20 cellular contexts compared by ENCODE assay signal in genomic region chr7:47330026-47330425, GRCh38.
A peak's percentile ranks its signal among the peaks of the same experiment; 100 is the strongest.
DNase-seq lines count a peak whose midpoint lies in the region; ATAC-seq and TF ChIP-seq lines count a peak whose summit lies in the region.
"Had no signal": no experiment of that assay in that cellular context is flagged by ENCODE, and none has a peak within 500 bp of the region (broad histone marks: within the 10 kb centered on the region; RNA-seq: fewer than 3 reads in every experiment).

No MANE protein-coding gene starts in this region.

- DNase-seq in WTC11 (ENCODE audit: low spot score) (no peak), endothelial cell (ENCODE audit: low spot score) (no peak), nephron progenitor cell (no peak), tibial nerve (ENCODE audit: low spot score in 2 of 2) (no peak), NCI-H226 (no peak)
- DNase-seq in activated CD4-positive, CD25-positive, alpha-beta regulatory T cell treated with anti-CD3 and anti-CD28 coated beads, Interleukin-2, amount 50 U/mL, for 72 hours = no peak
- DNase-seq: activated CD4-positive, alpha-beta T cell treated with anti-CD3 and anti-CD28 coated beads, Interleukin-2, amount 50 U/mL, for 4 hours; activated gamma-delta T cell treated with Interleukin-2 at 50 U/mL for 16 hours; AML-193; caudate nucleus; COR-L47; naive B cell; NCI-H1092 treated with DMSO at 0.1 percent for 48 hours; NCI-H2107; NCI-H526 treated with DMSO at 0.1 percent for 48 hours; SHP77 treated with DMSO at 0.1 percent for 48 hours; stimulated activated CD4-positive, alpha-beta T cell treated with anti-CD3 and anti-CD28 coated beads, Interleukin-12 subunit alpha, Interleukin-12 subunit beta, amount 100 ng/mL, for 4 hours had no signal

- no peak overlapping the region for H3K4me3 Mint-ChIP-seq in WTC11
- no peak overlapping the region for H3K4me3 Mint-ChIP-seq in endothelial cell (ENCODE audit: unreplicated experiment)
- H3K4me3 Mint-ChIP-seq in nephron progenitor cell = peak overlapping the region; percentile 44
- H3K4me3 Mint-ChIP-seq: naive B cell had no signal

- no peaks in the 10 kb centered on the region for H3K36me3 Mint-ChIP-seq in WTC11
- H3K36me3 Mint-ChIP-seq in endothelial cell (ENCODE audit: low read depth, unreplicated experiment) = peaks cover 6% of the 10 kb centered on the region
- H3K36me3 Mint-ChIP-seq in nephron progenitor cell (ENCODE audit: low read depth) = peaks cover 9% of the 10 kb centered on the region
- H3K36me3 Mint-ChIP-seq: naive B cell had no signal

- TF ChIP-seq EP300 in tibial nerve (IDR thresholded peaks at IDR 0.05) = no peak

- ATAC-seq in WTC11 (no peak), GM21723 (IDR thresholded peaks at IDR 0.05; ENCODE audit: unreplicated experiment) (no peak)

- H3K27me3 Mint-ChIP-seq in WTC11 (ENCODE audit: low read depth) (no peaks in the 10 kb centered on the region), endothelial cell (ENCODE audit: unreplicated experiment) (peaks cover 11% of the 10 kb centered on the region), nephron progenitor cell (ENCODE audit: low read depth, poor library complexity) (peaks cover 6% of the 10 kb centered on the region)
- H3K27me3 Mint-ChIP-seq: naive B cell had no signal

- no peaks in the 10 kb centered on the region for H3K36me3 ChIP-seq in tibial nerve
- H3K36me3 ChIP-seq: thoracic aorta had no signal

- H3K4me1 Mint-ChIP-seq in WTC11 = peaks cover 81% of the 10 kb centered on the region
- H3K4me1 Mint-ChIP-seq in endothelial cell (ENCODE audit: unreplicated experiment) = peaks cover 29% of the 10 kb centered on the region
- H3K4me1 Mint-ChIP-seq in nephron progenitor cell = peaks cover 92% of the 10 kb centered on the region

- no peak for TF ChIP-seq POLR2A in tibial nerve (IDR thresholded peaks at IDR 0.05)

- CTCF ChIA-PET in WTC11 (lab: Charles Lee) = no interaction called here

- no peaks in the 10 kb centered on the region for H3K27me3 ChIP-seq in tibial nerve

- no peak overlapping the region for H3K4me3 ChIP-seq in tibial nerve
- H3K4me3 ChIP-seq: lung, thoracic aorta had no signal

- no peaks in the 10 kb centered on the region for H3K9me3 Mint-ChIP-seq in WTC11
- H3K9me3 Mint-ChIP-seq in endothelial cell (ENCODE audit: unreplicated experiment) = no peaks in the 10 kb centered on the region
- H3K9me3 Mint-ChIP-seq in nephron progenitor cell = peaks cover 4% of the 10 kb centered on the region
- H3K9me3 Mint-ChIP-seq: naive B cell had no signal

- H3K9me3 ChIP-seq in tibial nerve = no peaks in the 10 kb centered on the region
- H3K9me3 ChIP-seq: thoracic aorta had no signal

- H3K4me1 ChIP-seq in tibial nerve = peaks cover 6 to 95% (median 63%) of the 10 kb centered on the region in 4 donors

- POLR2A ChIA-PET in WTC11 (lab: Charles Lee) = no interaction called here

- peak overlapping the region; percentile 93; the same call in 1 of the 2 replicates for H3K27ac Mint-ChIP-seq in WTC11
- H3K27ac Mint-ChIP-seq in endothelial cell (ENCODE audit: unreplicated experiment) = peak overlapping the region; percentile 48
- H3K27ac Mint-ChIP-seq in nephron progenitor cell = peak overlapping the region; percentile 90

- H3K27ac ChIP-seq in tibial nerve = peak overlapping the region; percentile 81 to 96 (median 90)

- TF ChIP-seq CTCF in WTC11 (IDR thresholded peaks at IDR 0.05) = no peak
- TF ChIP-seq CTCF in endothelial cell (IDR thresholded peaks at IDR 0.05; ENCODE audit: unreplicated experiment) = no peak
- no peak for TF ChIP-seq CTCF in nephron progenitor cell (IDR thresholded peaks at IDR 0.05)
- no peak for TF ChIP-seq CTCF in tibial nerve (IDR thresholded peaks at IDR 0.05)

- 54 to 56% methylated on average over 6 of the region's 6 CpGs for WGBS in tibial nerve, 2 donors

TF ChIP-seq in WTC11, 78 proteins besides CTCF, POLR2A, EP300 and RAD21:
- no peak for TF ChIP-seq ZNF219 (CRISPR knock-in tag; IDR thresholded peaks at IDR 0.05; ENCODE audit: borderline replicate concordance)
- TF ChIP-seq CDX4 (CRISPR knock-in tag; IDR thresholded peaks at IDR 0.05; ENCODE audit: borderline replicate concordance) = no peak
- TF ChIP-seq, protein P1, sequence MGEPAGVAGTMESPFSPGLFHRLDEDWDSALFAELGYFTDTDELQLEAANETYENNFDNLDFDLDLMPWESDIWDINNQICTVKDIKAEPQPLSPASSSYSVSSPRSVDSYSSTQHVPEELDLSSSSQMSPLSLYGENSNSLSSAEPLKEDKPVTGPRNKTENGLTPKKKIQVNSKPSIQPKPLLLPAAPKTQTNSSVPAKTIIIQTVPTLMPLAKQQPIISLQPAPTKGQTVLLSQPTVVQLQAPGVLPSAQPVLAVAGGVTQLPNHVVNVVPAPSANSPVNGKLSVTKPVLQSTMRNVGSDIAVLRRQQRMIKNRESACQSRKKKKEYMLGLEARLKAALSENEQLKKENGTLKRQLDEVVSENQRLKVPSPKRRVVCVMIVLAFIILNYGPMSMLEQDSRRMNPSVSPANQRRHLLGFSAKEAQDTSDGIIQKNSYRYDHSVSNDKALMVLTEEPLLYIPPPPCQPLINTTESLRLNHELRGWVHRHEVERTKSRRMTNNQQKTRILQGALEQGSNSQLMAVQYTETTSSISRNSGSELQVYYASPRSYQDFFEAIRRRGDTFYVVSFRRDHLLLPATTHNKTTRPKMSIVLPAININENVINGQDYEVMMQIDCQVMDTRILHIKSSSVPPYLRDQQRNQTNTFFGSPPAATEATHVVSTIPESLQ (CRISPR knock-in tag; IDR thresholded peaks at IDR 0.05) = no peak
